ENCODE assay signal across 14 cellular contexts in genomic region chr10:102436312-102436711, GRCh38. TPM values are rescaled to one million over a fixed set of nuclear protein-coding genes. Genes with fewer than 3 reads are reported as not detected.
DNase-seq lines count a peak whose midpoint lies in the region; ATAC-seq, FAIRE-seq and TF ChIP-seq lines count a peak whose summit lies in the region.
"Had no signal": no experiment of that assay in that cellular context is flagged by ENCODE, and none has a peak within 500 bp of the region (broad histone marks: within the 10 kb centered on the region; RNA-seq: fewer than 3 reads in every experiment).

No MANE protein-coding gene starts in this region.

- no peak for FAIRE-seq in HepG2 (lab: Jason Lieb, UNC)

- H3K27ac ChIP-seq in HepG2 (ENCODE audit: extremely low read length, insufficient read depth, low read length) (no peak overlapping the region), vagina (no peak overlapping the region)

- peak overlapping the region; percentile 68 for H3K9ac ChIP-seq in HepG2 (ENCODE audit: insufficient read depth, low read depth, low read length)

- intact Hi-C loops in HepG2 (cut with micrococcal nuclease; ENCODE audit: unreplicated experiment) (no loop called here), vagina (cut with DNase I) (no loop called here)

- in situ Hi-C loops in HepG2 (cut with HindIII; ENCODE audit: extremely low pct_ligation_motif_present, low pct_unique_long_range_greater_than_20kb) = no loop called here

- no peaks in the 10 kb centered on the region for H3K9me3 Mint-ChIP-seq in activated T-cell treated with anti-CD3 and anti-CD28 coated beads, Interleukin-2, amount 50 U/mL, for 4 hours
- no peaks in the 10 kb centered on the region for H3K9me3 Mint-ChIP-seq in activated T-helper 17 cell treated with anti-CD3 and anti-CD28 coated beads, Interleukin-2, amount 50 U/mL, for 72 hours
- H3K9me3 Mint-ChIP-seq in stimulated activated memory B cell treated with anti-CD40 and anti-IgM and Interleukin-4, amounts not matched to agents 10 μg/mL and 1 μg/mL and 100 μg/mL, for 72 hours = no peaks in the 10 kb centered on the region

- H3K4me1 ChIP-seq in HepG2 (ENCODE audit: insufficient read depth, low read length) (peaks cover 43% of the 10 kb centered on the region), vagina (peaks cover 7% of the 10 kb centered on the region)

- no peaks in the 10 kb centered on the region for H3K9me3 ChIP-seq in HepG2 (ENCODE audit: low read length)
- H3K9me3 ChIP-seq in vagina = no peaks in the 10 kb centered on the region
- H3K9me3 ChIP-seq: tibial nerve had no signal

- no peaks in the 10 kb centered on the region for H3K27me3 Mint-ChIP-seq in activated T-cell treated with anti-CD3 and anti-CD28 coated beads, Interleukin-2, amount 50 U/mL, for 4 hours (ENCODE audit: low read depth)
- H3K27me3 Mint-ChIP-seq in activated T-helper 17 cell treated with anti-CD3 and anti-CD28 coated beads, Interleukin-2, amount 50 U/mL, for 72 hours = no peaks in the 10 kb centered on the region
- no peaks in the 10 kb centered on the region for H3K27me3 Mint-ChIP-seq in stimulated activated memory B cell treated with anti-CD40 and anti-IgM and Interleukin-4, amounts not matched to agents 10 μg/mL and 1 μg/mL and 100 μg/mL, for 72 hours

- TF ChIP-seq EP300 in HepG2 (IDR thresholded peaks at IDR 0.05; ENCODE audit: low read depth in 2 of 2, low read length in 2 of 2) = no peak
- TF ChIP-seq EP300 in HepG2 (CRISPR knock-in tag; IDR thresholded peaks at IDR 0.05; ENCODE audit: borderline replicate concordance) = no peak

- H2AFZ ChIP-seq in HepG2 (ENCODE audit: low read length) = no peak overlapping the region

- no peaks in the 10 kb centered on the region for H3K36me3 Mint-ChIP-seq in activated T-cell treated with anti-CD3 and anti-CD28 coated beads, Interleukin-2, amount 50 U/mL, for 4 hours (ENCODE audit: insufficient read depth)
- H3K36me3 Mint-ChIP-seq in activated T-helper 17 cell treated with anti-CD3 and anti-CD28 coated beads, Interleukin-2, amount 50 U/mL, for 72 hours (ENCODE audit: low read depth) = peaks cover 11% of the 10 kb centered on the region
- H3K36me3 Mint-ChIP-seq in stimulated activated memory B cell treated with anti-CD40 and anti-IgM and Interleukin-4, amounts not matched to agents 10 μg/mL and 1 μg/mL and 100 μg/mL, for 72 hours = no peaks in the 10 kb centered on the region

- H3K4me1 Mint-ChIP-seq in activated T-cell treated with anti-CD3 and anti-CD28 coated beads, Interleukin-2, amount 50 U/mL, for 4 hours (ENCODE audit: low read depth) = peaks cover 58% of the 10 kb centered on the region
- H3K4me1 Mint-ChIP-seq in activated T-helper 17 cell treated with anti-CD3 and anti-CD28 coated beads, Interleukin-2, amount 50 U/mL, for 72 hours = peaks cover 34% of the 10 kb centered on the region
- H3K4me1 Mint-ChIP-seq in stimulated activated memory B cell treated with anti-CD40 and anti-IgM and Interleukin-4, amounts not matched to agents 10 μg/mL and 1 μg/mL and 100 μg/mL, for 72 hours = peaks cover 33% of the 10 kb centered on the region

- WGBS in HepG2 (ENCODE audit: low lambda C conversion rate) = 2% methylated on average over 4 of the region's 6 CpGs

- H3K4me3 ChIP-seq in HepG2 (replicated peaks in 1 of 3; ENCODE audit: insufficient read depth in 1 of 3, low read depth in 2 of 3, low read length in 3 of 3) (peak overlapping the region; percentile 44 to 76 (median 55)), vagina (no peak overlapping the region)

- TF ChIP-seq CTCF in HepG2 (CRISPR knock-in tag; IDR thresholded peaks at IDR 0.05) (no peak), vagina (IDR thresholded peaks at IDR 0.05) (no peak)

- H3K27ac Mint-ChIP-seq in activated T-helper 17 cell treated with anti-CD3 and anti-CD28 coated beads, Interleukin-2, amount 50 U/mL, for 72 hours = peak overlapping the region; percentile 82
- H3K27ac Mint-ChIP-seq in stimulated activated memory B cell treated with anti-CD40 and anti-IgM and Interleukin-4, amounts not matched to agents 10 μg/mL and 1 μg/mL and 100 μg/mL, for 72 hours = peak overlapping the region; percentile 73

- H4K20me1 ChIP-seq in HepG2 (ENCODE audit: insufficient read depth, low read length) = no peaks in the 10 kb centered on the region

- TF ChIP-seq POLR2A in HepG2 (IDR thresholded peaks at IDR 0.05; ENCODE audit: insufficient read depth in 1 of 2, low read depth in 2 of 2, low read length in 2 of 2) (no peak), vagina (IDR thresholded peaks at IDR 0.05) (no peak)

- CTCF ChIA-PET in HepG2 (lab: Yijun Ruan, JAX; ENCODE audit: low intra/inter-chr PET ratio, low total read pairs) = no interaction called here

- peak overlapping the region; percentile 79 for H3K4me3 Mint-ChIP-seq in activated T-cell treated with anti-CD3 and anti-CD28 coated beads, Interleukin-2, amount 50 U/mL, for 4 hours
- H3K4me3 Mint-ChIP-seq in activated T-helper 17 cell treated with anti-CD3 and anti-CD28 coated beads, Interleukin-2, amount 50 U/mL, for 72 hours = peak overlapping the region; percentile 89
- peak overlapping the region; percentile 11 for H3K4me3 Mint-ChIP-seq in stimulated activated memory B cell treated with anti-CD40 and anti-IgM and Interleukin-4, amounts not matched to agents 10 μg/mL and 1 μg/mL and 100 μg/mL, for 72 hours

- H3K27me3 ChIP-seq in HepG2 (ENCODE audit: control insufficient read depth in 1 of 2, insufficient read depth in 2 of 2, low read length in 2 of 2) (no peaks in the 10 kb centered on the region; a peak in 1 of 5 replicates), vagina (no peaks in the 10 kb centered on the region)

- H3K36me3 ChIP-seq in HepG2 (replicated peaks in 1 of 2; ENCODE audit: control insufficient read depth in 1 of 2, insufficient read depth in 2 of 2, low read length in 2 of 2) (no peaks in the 10 kb centered on the region), vagina (no peaks in the 10 kb centered on the region)
- H3K36me3 ChIP-seq: tibial nerve had no signal

- no TSS peak for BruUV-seq in HepG2 (replicated peaks; lab: Mats Ljungman, UMichigan)

- peak overlapping the region; percentile 97 for H3K4me2 ChIP-seq in HepG2 (ENCODE audit: low read depth, low read length)

- POLR2A ChIA-PET in HepG2 (lab: Yijun Ruan, JAX) = interaction anchor here (0.8 to 6.8 kb wide), 4 partner anchors 10 to 26 kb away, joined by 3 to 135 read pairs (median 90); partner anchors contain the start of genes C10orf95 and FBXL15

- no peak for DNase-seq in activated T-cell treated with anti-CD3 and anti-CD28 coated beads, Interleukin-2, amount 50 U/mL, for 4 hours
- DNase-seq in activated T-cell treated with anti-CD3 and anti-CD28 coated beads for 4 hours (no peak), HepG2 (ENCODE audit: low spot score) (no peak), pons (ENCODE audit: low spot score) (no peak), vagina (ENCODE audit: extremely low spot score in 2 of 2) (no peak)
- DNase-seq: activated CD4-positive, CD25-positive, alpha-beta regulatory T cell; dorsolateral prefrontal cortex; MV-4-11; NCI-H69; SIG-M5 had no signal

- peaks cover 5% of the 10 kb centered on the region for H3K79me2 ChIP-seq in HepG2 (ENCODE audit: insufficient read depth, low read length)

- no peak for ATAC-seq in activated T-cell treated with anti-CD3 and anti-CD28 coated beads, Interleukin-2, amount 50 U/mL, for 4 hours
- no peak for ATAC-seq in activated T-helper 17 cell treated with anti-CD3 and anti-CD28 coated beads, Interleukin-2, amount 50 U/mL, for 72 hours (replicated peaks)
- no peak for ATAC-seq in HepG2
- ATAC-seq in stimulated activated memory B cell treated with anti-CD40 and anti-IgM and Interleukin-4, amounts not matched to agents 10 μg/mL and 1 μg/mL and 100 μg/mL, for 72 hours = no peak
- ATAC-seq in HG03521 (IDR thresholded peaks at IDR 0.05; ENCODE audit: unreplicated experiment) = no peak

- TF ChIP-seq RAD21 in HepG2 (CRISPR knock-in tag; IDR thresholded peaks at IDR 0.05) = no peak

RNA-seq across cellular contexts. Expression of gene CUEDC2, which starts 3.9 kb away (rescaled TPM):
- total RNA-seq in activated T-cell treated with anti-CD3 and anti-CD28 coated beads, Interleukin-2, amount 50 U/mL, for 4 hours = 10 to 100 TPM; 44.3 to 50.6 (median 45.3) TPM
- 10 to 100 TPM; 53.3 to 58.5 TPM for total RNA-seq in activated T-helper 17 cell treated with anti-CD3 and anti-CD28 coated beads, Interleukin-2, amount 50 U/mL, for 72 hours
- total RNA-seq in HepG2 (2016; rRNA removed; fragmentation: Illumina TruSeq; extraction: Trizol) (13.0 and 13.1 TPM in 2 replicates), vagina (52.1 TPM)
- total RNA-seq in HepG2 (2016; cell fraction: cytosol; rRNA removed; fragmentation: Illumina TruSeq; extraction: Trizol; ENCODE audit: low read depth) = 4.3 and 6.6 TPM in 2 replicates
- total RNA-seq in HepG2 (2016; cell fraction: insoluble cytoplasmic fraction; rRNA removed; fragmentation: Illumina TruSeq; extraction: Trizol) = 11.4 and 14.7 TPM in 2 replicates
- 8.6 and 10.3 TPM in 2 replicates for total RNA-seq in HepG2 (2016; cell fraction: membrane; rRNA removed; fragmentation: Illumina TruSeq; extraction: Trizol)
- total RNA-seq in HepG2 (2016; cell fraction: nucleus; rRNA removed; fragmentation: Illumina TruSeq; extraction: Trizol) = 7.0 and 9.7 TPM in 2 replicates
- polyA plus RNA-seq in HepG2 (2011; rRNA removed) = 18.4 and 19.3 TPM in 2 replicates
- polyA plus RNA-seq in HepG2 (2011; cell fraction: cytosol; rRNA removed) = 31.2 and 40.8 TPM in 2 replicates
- polyA plus RNA-seq in HepG2 (2011; cell fraction: nucleus; rRNA removed) = 47.1 and 47.2 TPM in 2 replicates
- polyA plus RNA-seq in HepG2 (2012) = 17.2 and 18.2 TPM in 2 replicates
- 8.4 and 10.7 TPM in 2 replicates for polyA plus RNA-seq in HepG2 (2016; cell fraction: cytosol; fragmentation: Illumina TruSeq; extraction: Trizol; ENCODE audit: low read depth)
- 13.0 and 17.2 TPM in 2 replicates for polyA plus RNA-seq in HepG2 (2016; cell fraction: insoluble cytoplasmic fraction; fragmentation: Illumina TruSeq; extraction: Trizol; ENCODE audit: low read depth)
- 10.6 and 12.1 TPM in 2 replicates for polyA plus RNA-seq in HepG2 (2016; cell fraction: membrane; fragmentation: Illumina TruSeq; extraction: Trizol; ENCODE audit: low read depth)
- 20.9 and 24.8 TPM in 2 replicates for polyA plus RNA-seq in HepG2 (2016; cell fraction: nucleus; fragmentation: Illumina TruSeq; extraction: Trizol; ENCODE audit: insufficient read depth, low read depth)
- polyA minus RNA-seq in HepG2 (2011; rRNA and poly(A)+ RNA removed; ENCODE audit: low replicate concordance) = 14.5 and 32.9 TPM in 2 replicates
- 6.2 and 7.1 TPM in 2 replicates for polyA minus RNA-seq in HepG2 (2011; cell fraction: cytosol; rRNA and poly(A)+ RNA removed)
- 8.6 and 9.1 TPM in 2 replicates for polyA minus RNA-seq in HepG2 (2011; cell fraction: nucleus; rRNA and poly(A)+ RNA removed)

RNA-seq across cellular contexts. Expression of gene C10orf95, which starts 15.0 kb away (rescaled TPM):
- total RNA-seq in activated T-cell treated with anti-CD3 and anti-CD28 coated beads, Interleukin-2, amount 50 U/mL, for 4 hours = under 1 TPM; 0.27 to 0.96 (median 0.45) TPM
- under 1 TPM; 0.29 to 0.39 TPM for total RNA-seq in activated T-helper 17 cell treated with anti-CD3 and anti-CD28 coated beads, Interleukin-2, amount 50 U/mL, for 72 hours
- total RNA-seq in HepG2 (2016; rRNA removed; fragmentation: Illumina TruSeq; extraction: Trizol) (0.07 TPM in 1 of 2 replicates, not detected in the other), vagina (not detected)
- 0.40 TPM in 1 of 2 replicates, not detected in the other for total RNA-seq in HepG2 (2016; cell fraction: cytosol; rRNA removed; fragmentation: Illumina TruSeq; extraction: Trizol; ENCODE audit: low read depth)
- not detected in 2 replicates for total RNA-seq in HepG2 (2016; cell fraction: insoluble cytoplasmic fraction; rRNA removed; fragmentation: Illumina TruSeq; extraction: Trizol)
- total RNA-seq in HepG2 (2016; cell fraction: membrane; rRNA removed; fragmentation: Illumina TruSeq; extraction: Trizol) = 0.28 TPM in 1 of 2 replicates, not detected in the other
- total RNA-seq in HepG2 (2016; cell fraction: nucleus; rRNA removed; fragmentation: Illumina TruSeq; extraction: Trizol) = not detected in 2 replicates
- polyA plus RNA-seq in HepG2 (2011; rRNA removed) = 0.05 TPM in 2 replicates
- polyA plus RNA-seq in HepG2 (2011; cell fraction: cytosol; rRNA removed) = 0.12 and 0.17 TPM in 2 replicates
- 0.19 TPM in 1 of 2 replicates, not detected in the other for polyA plus RNA-seq in HepG2 (2011; cell fraction: nucleus; rRNA removed)
- 1.3 TPM in 2 replicates for polyA plus RNA-seq in HepG2 (2012)
- polyA plus RNA-seq in HepG2 (2016; cell fraction: cytosol; fragmentation: Illumina TruSeq; extraction: Trizol; ENCODE audit: low read depth) = 0.15 and 0.16 TPM in 2 replicates
- 0.26 TPM in 1 of 2 replicates, not detected in the other for polyA plus RNA-seq in HepG2 (2016; cell fraction: insoluble cytoplasmic fraction; fragmentation: Illumina TruSeq; extraction: Trizol; ENCODE audit: low read depth)
- 0.19 TPM in 1 of 2 replicates, not detected in the other for polyA plus RNA-seq in HepG2 (2016; cell fraction: membrane; fragmentation: Illumina TruSeq; extraction: Trizol; ENCODE audit: low read depth)
- polyA plus RNA-seq in HepG2 (2016; cell fraction: nucleus; fragmentation: Illumina TruSeq; extraction: Trizol; ENCODE audit: insufficient read depth, low read depth) = not detected in 2 replicates
- 0.32 and 1.9 TPM in 2 replicates for polyA minus RNA-seq in HepG2 (2011; rRNA and poly(A)+ RNA removed; ENCODE audit: low replicate concordance)
- polyA minus RNA-seq in HepG2 (2011; cell fraction: cytosol; rRNA and poly(A)+ RNA removed) = not detected in 2 replicates
- 0.39 TPM in 1 of 2 replicates, not detected in the other for polyA minus RNA-seq in HepG2 (2011; cell fraction: nucleus; rRNA and poly(A)+ RNA removed)

RNA-seq across cellular contexts. Expression of gene FBXL15, which starts 15.7 kb away (rescaled TPM):
- 10 to 100 TPM; 16.5 to 17.7 (median 16.6) TPM for total RNA-seq in activated T-cell treated with anti-CD3 and anti-CD28 coated beads, Interleukin-2, amount 50 U/mL, for 4 hours
- total RNA-seq in activated T-helper 17 cell treated with anti-CD3 and anti-CD28 coated beads, Interleukin-2, amount 50 U/mL, for 72 hours = 10 to 100 TPM; 12.6 to 15.4 TPM
- total RNA-seq in HepG2 (2016; rRNA removed; fragmentation: Illumina TruSeq; extraction: Trizol) (8.3 and 8.6 TPM in 2 replicates), vagina (27.7 TPM)
- total RNA-seq in HepG2 (2016; cell fraction: cytosol; rRNA removed; fragmentation: Illumina TruSeq; extraction: Trizol; ENCODE audit: low read depth) = 3.2 and 3.3 TPM in 2 replicates
- 7.7 and 8.0 TPM in 2 replicates for total RNA-seq in HepG2 (2016; cell fraction: insoluble cytoplasmic fraction; rRNA removed; fragmentation: Illumina TruSeq; extraction: Trizol)
- total RNA-seq in HepG2 (2016; cell fraction: membrane; rRNA removed; fragmentation: Illumina TruSeq; extraction: Trizol) = 5.6 and 6.1 TPM in 2 replicates
- total RNA-seq in HepG2 (2016; cell fraction: nucleus; rRNA removed; fragmentation: Illumina TruSeq; extraction: Trizol) = 3.3 and 3.6 TPM in 2 replicates
- 4.3 and 6.4 TPM in 2 replicates for polyA plus RNA-seq in HepG2 (2011; rRNA removed)
- 6.2 and 12.2 TPM in 2 replicates for polyA plus RNA-seq in HepG2 (2011; cell fraction: cytosol; rRNA removed)
- 30.9 and 35.5 TPM in 2 replicates for polyA plus RNA-seq in HepG2 (2011; cell fraction: nucleus; rRNA removed)
- 4.1 and 4.3 TPM in 2 replicates for polyA plus RNA-seq in HepG2 (2012)
- polyA plus RNA-seq in HepG2 (2016; cell fraction: cytosol; fragmentation: Illumina TruSeq; extraction: Trizol; ENCODE audit: low read depth) = 2.7 and 3.5 TPM in 2 replicates
- 6.9 and 8.6 TPM in 2 replicates for polyA plus RNA-seq in HepG2 (2016; cell fraction: insoluble cytoplasmic fraction; fragmentation: Illumina TruSeq; extraction: Trizol; ENCODE audit: low read depth)
- 4.3 and 4.4 TPM in 2 replicates for polyA plus RNA-seq in HepG2 (2016; cell fraction: membrane; fragmentation: Illumina TruSeq; extraction: Trizol; ENCODE audit: low read depth)
- 9.7 TPM in 2 replicates for polyA plus RNA-seq in HepG2 (2016; cell fraction: nucleus; fragmentation: Illumina TruSeq; extraction: Trizol; ENCODE audit: insufficient read depth, low read depth)
- 3.8 and 4.9 TPM in 2 replicates for polyA minus RNA-seq in HepG2 (2011; rRNA and poly(A)+ RNA removed; ENCODE audit: low replicate concordance)
- 2.8 and 4.0 TPM in 2 replicates for polyA minus RNA-seq in HepG2 (2011; cell fraction: cytosol; rRNA and poly(A)+ RNA removed)
- polyA minus RNA-seq in HepG2 (2011; cell fraction: nucleus; rRNA and poly(A)+ RNA removed) = 3.0 and 3.4 TPM in 2 replicates

RNA-seq across cellular contexts. Expression of gene PSD, which starts 17.7 kb away (rescaled TPM):
- total RNA-seq in activated T-cell treated with anti-CD3 and anti-CD28 coated beads, Interleukin-2, amount 50 U/mL, for 4 hours = 1 to 10 TPM; 2.3 to 4.6 (median 3.7) TPM
- 1 to 10 TPM; 3.0 to 8.0 TPM for total RNA-seq in activated T-helper 17 cell treated with anti-CD3 and anti-CD28 coated beads, Interleukin-2, amount 50 U/mL, for 72 hours
- total RNA-seq in HepG2 (2016; rRNA removed; fragmentation: Illumina TruSeq; extraction: Trizol) = 0.11 and 0.35 TPM in 2 replicates
- 0.18 TPM in 1 of 2 replicates, not detected in the other for total RNA-seq in HepG2 (2016; cell fraction: cytosol; rRNA removed; fragmentation: Illumina TruSeq; extraction: Trizol; ENCODE audit: low read depth)
- total RNA-seq in HepG2 (2016; cell fraction: insoluble cytoplasmic fraction; rRNA removed; fragmentation: Illumina TruSeq; extraction: Trizol) = 0.21 and 0.65 TPM in 2 replicates
- total RNA-seq in HepG2 (2016; cell fraction: membrane; rRNA removed; fragmentation: Illumina TruSeq; extraction: Trizol) = 0.34 and 0.62 TPM in 2 replicates
- total RNA-seq in HepG2 (2016; cell fraction: nucleus; rRNA removed; fragmentation: Illumina TruSeq; extraction: Trizol) = 0.34 and 0.75 TPM in 2 replicates
- 0.58 and 0.59 TPM in 2 replicates for polyA plus RNA-seq in HepG2 (2011; rRNA removed)
- polyA plus RNA-seq in HepG2 (2011; cell fraction: cytosol; rRNA removed) = 0.10 and 0.36 TPM in 2 replicates
- polyA plus RNA-seq in HepG2 (2011; cell fraction: nucleus; rRNA removed) = 3.4 and 4.7 TPM in 2 replicates
- polyA plus RNA-seq in HepG2 (2012) = 1.1 and 1.5 TPM in 2 replicates
- 0.15 and 0.31 TPM in 2 replicates for polyA plus RNA-seq in HepG2 (2016; cell fraction: cytosol; fragmentation: Illumina TruSeq; extraction: Trizol; ENCODE audit: low read depth)
- 0.29 and 0.33 TPM in 2 replicates for polyA plus RNA-seq in HepG2 (2016; cell fraction: insoluble cytoplasmic fraction; fragmentation: Illumina TruSeq; extraction: Trizol; ENCODE audit: low read depth)
- polyA plus RNA-seq in HepG2 (2016; cell fraction: membrane; fragmentation: Illumina TruSeq; extraction: Trizol; ENCODE audit: low read depth) = 0.44 and 0.48 TPM in 2 replicates
- polyA plus RNA-seq in HepG2 (2016; cell fraction: nucleus; fragmentation: Illumina TruSeq; extraction: Trizol; ENCODE audit: insufficient read depth, low read depth) = 0.94 and 0.97 TPM in 2 replicates
- 0.47 and 0.96 TPM in 2 replicates for polyA minus RNA-seq in HepG2 (2011; rRNA and poly(A)+ RNA removed; ENCODE audit: low replicate concordance)
- polyA minus RNA-seq in HepG2 (2011; cell fraction: cytosol; rRNA and poly(A)+ RNA removed) = 0.44 TPM in 1 of 2 replicates, not detected in the other
- polyA minus RNA-seq in HepG2 (2011; cell fraction: nucleus; rRNA and poly(A)+ RNA removed) = 0.87 and 1.2 TPM in 2 replicates
- 6.4 TPM for total RNA-seq in vagina

RNA-seq across cellular contexts. Expression of gene NFKB2, which starts 40.8 kb away (rescaled TPM):
- 100 to 1,000 TPM; 300 to 365 (median 302) TPM for total RNA-seq in activated T-cell treated with anti-CD3 and anti-CD28 coated beads, Interleukin-2, amount 50 U/mL, for 4 hours
- 100 to 1,000 TPM; 192 to 372 TPM for total RNA-seq in activated T-helper 17 cell treated with anti-CD3 and anti-CD28 coated beads, Interleukin-2, amount 50 U/mL, for 72 hours
- 7.7 and 8.2 TPM in 2 replicates for total RNA-seq in HepG2 (2016; rRNA removed; fragmentation: Illumina TruSeq; extraction: Trizol)
- 2.2 and 3.1 TPM in 2 replicates for total RNA-seq in HepG2 (2016; cell fraction: cytosol; rRNA removed; fragmentation: Illumina TruSeq; extraction: Trizol; ENCODE audit: low read depth)
- 6.6 and 8.7 TPM in 2 replicates for total RNA-seq in HepG2 (2016; cell fraction: insoluble cytoplasmic fraction; rRNA removed; fragmentation: Illumina TruSeq; extraction: Trizol)
- 4.0 and 5.5 TPM in 2 replicates for total RNA-seq in HepG2 (2016; cell fraction: membrane; rRNA removed; fragmentation: Illumina TruSeq; extraction: Trizol)
- 7.7 and 7.8 TPM in 2 replicates for total RNA-seq in HepG2 (2016; cell fraction: nucleus; rRNA removed; fragmentation: Illumina TruSeq; extraction: Trizol)
- polyA plus RNA-seq in HepG2 (2011; rRNA removed) = 12.5 and 15.5 TPM in 2 replicates
- polyA plus RNA-seq in HepG2 (2011; cell fraction: cytosol; rRNA removed) = 8.4 and 11.7 TPM in 2 replicates
- polyA plus RNA-seq in HepG2 (2011; cell fraction: nucleus; rRNA removed) = 56.1 and 62.0 TPM in 2 replicates
- 8.9 and 9.6 TPM in 2 replicates for polyA plus RNA-seq in HepG2 (2012)
- 1.4 and 1.6 TPM in 2 replicates for polyA plus RNA-seq in HepG2 (2016; cell fraction: cytosol; fragmentation: Illumina TruSeq; extraction: Trizol; ENCODE audit: low read depth)
- 6.6 and 9.1 TPM in 2 replicates for polyA plus RNA-seq in HepG2 (2016; cell fraction: insoluble cytoplasmic fraction; fragmentation: Illumina TruSeq; extraction: Trizol; ENCODE audit: low read depth)
- 2.4 and 2.8 TPM in 2 replicates for polyA plus RNA-seq in HepG2 (2016; cell fraction: membrane; fragmentation: Illumina TruSeq; extraction: Trizol; ENCODE audit: low read depth)
- polyA plus RNA-seq in HepG2 (2016; cell fraction: nucleus; fragmentation: Illumina TruSeq; extraction: Trizol; ENCODE audit: insufficient read depth, low read depth) = 20.9 and 25.8 TPM in 2 replicates
- 14.9 and 16.9 TPM in 2 replicates for polyA minus RNA-seq in HepG2 (2011; rRNA and poly(A)+ RNA removed; ENCODE audit: low replicate concordance)
- 10.5 and 12.6 TPM in 2 replicates for polyA minus RNA-seq in HepG2 (2011; cell fraction: cytosol; rRNA and poly(A)+ RNA removed)
- polyA minus RNA-seq in HepG2 (2011; cell fraction: nucleus; rRNA and poly(A)+ RNA removed) = 9.5 and 12.2 TPM in 2 replicates
- 26.8 TPM for total RNA-seq in vagina

Comparison
In these comparisons a context has a peak if more than half of its experiments do, and no peak if none do; other contexts are left out.
1. H3K4me3 Mint-ChIP-seq: peak in every context shown above with its lines; median percentile 89 in activated T-helper 17 cell treated with anti-CD3 and anti-CD28 coated beads, Interleukin-2, amount 50 U/mL, for 72 hours; 79 in activated T-cell treated with anti-CD3 and anti-CD28 coated beads, Interleukin-2, amount 50 U/mL, for 4 hours; 11 in stimulated activated memory B cell treated with anti-CD40 and anti-IgM and Interleukin-4, amounts not matched to agents 10 μg/mL and 1 μg/mL and 100 μg/mL, for 72 hours.
2. H3K4me3 ChIP-seq: peak in HepG2 (3 of 3); none in vagina (0 of 2).